ENCODE assay signal across 1 cellular context in genomic region chr20:51880188-51880587, GRCh38.
A peak's percentile ranks its signal among the peaks of the same experiment; 100 is the strongest.
TF ChIP-seq lines count a peak whose summit lies in the region.

No MANE protein-coding gene starts in this region.

TF ChIP-seq in K562, 482 proteins besides CTCF, POLR2A, EP300 and RAD21 (continued from another document):
- TF ChIP-seq RBM25 (IDR thresholded peaks at IDR 0.05; ENCODE audit: low read depth, low read length, severe bottlenecking) (peak; percentile 74), GTF2E2 (tag; IDR thresholded peaks at IDR 0.05) (no peak), FOS (IDR thresholded peaks at IDR 0.05; ENCODE audit: extremely low read depth, insufficient read length) (no peak), PRMT5 (CRISPR knock-in tag; IDR thresholded peaks at IDR 0.05) (no peak)
